In genomic region chr20:61026173-61026572, GRCh38 we compare ENCODE assay signal across 7 cellular contexts.
"Had no signal": no experiment of that assay in that cellular context is flagged by ENCODE, and none has a peak within 500 bp of the region (broad histone marks: within the 10 kb centered on the region; RNA-seq: fewer than 3 reads in every experiment).

No MANE protein-coding gene starts in this region.

- ATAC-seq: GM23338 had no signal

- DNase-seq: H9, HCEC 1CT, HFFc6, IMR-90, Kasumi-1, KG1 had no signal

- H3K4me3 ChIP-seq: GM23338 had no signal
